9 cellular contexts compared by ENCODE assay signal in genomic region chr3:34248352-34248751, GRCh38.
DNase-seq lines count a peak whose midpoint lies in the region; ATAC-seq and TF ChIP-seq lines count a peak whose summit lies in the region.
"Had no signal": no experiment of that assay in that cellular context is flagged by ENCODE, and none has a peak within 500 bp of the region (broad histone marks: within the 10 kb centered on the region; RNA-seq: fewer than 3 reads in every experiment).

No MANE protein-coding gene starts in this region.

- H3K9me3 Mint-ChIP-seq in memory B cell: peaks cover 3% of the 10 kb centered on the region

- no peaks in the 10 kb centered on the region for H3K27me3 Mint-ChIP-seq in memory B cell

- H3K27ac Mint-ChIP-seq in memory B cell: peak overlapping the region; percentile 22

- no peak overlapping the region for H3K27ac ChIP-seq in foreskin keratinocyte

- in situ Hi-C loops in GM13976 (cut with MboI; ENCODE audit: low sequenced_read_pairs, unreplicated experiment): no loop called here

- no peaks in the 10 kb centered on the region for H3K27me3 ChIP-seq in foreskin keratinocyte

- peaks cover 6% of the 10 kb centered on the region for H3K36me3 Mint-ChIP-seq in memory B cell

- peaks cover 6% of the 10 kb centered on the region for H3K4me1 Mint-ChIP-seq in memory B cell

- DNase-seq in memory B cell (ENCODE audit: low spot score in 2 of 2) (no peak), foreskin melanocyte (no peak), foreskin keratinocyte (no peak), GM13976 (ENCODE audit: low spot score) (no peak)
- DNase-seq: erythroblast, NCI-H526 treated with DMSO at 0.1 percent for 48 hours had no signal

- ATAC-seq in GM18907 (IDR thresholded peaks at IDR 0.05; ENCODE audit: unreplicated experiment): peak; percentile 99
- ATAC-seq in GM21528 (IDR thresholded peaks at IDR 0.05; ENCODE audit: low FRiP score, unreplicated experiment): peak; percentile 97
- peak; percentile 90 for ATAC-seq in HG03108 (IDR thresholded peaks at IDR 0.05; ENCODE audit: unreplicated experiment)
- peak; percentile 65 for ATAC-seq in memory B cell (ENCODE audit: low read depth)
- ATAC-seq in foreskin keratinocyte: no peak

- peak overlapping the region; percentile 50 for H3K4me3 Mint-ChIP-seq in memory B cell

- H3K4me1 ChIP-seq in foreskin keratinocyte: no peaks in the 10 kb centered on the region

- TF ChIP-seq CTCF in foreskin keratinocyte (conservative IDR thresholded peaks at IDR 0.05) (no peak), GM13976 (IDR thresholded peaks at IDR 0.05; ENCODE audit: borderline replicate concordance, control extremely low read depth, extremely low read depth, insufficient read depth, missing control alignments) (no peak)
